ENCODE assay signal across 33 cellular contexts in the genomic region with DNA sequence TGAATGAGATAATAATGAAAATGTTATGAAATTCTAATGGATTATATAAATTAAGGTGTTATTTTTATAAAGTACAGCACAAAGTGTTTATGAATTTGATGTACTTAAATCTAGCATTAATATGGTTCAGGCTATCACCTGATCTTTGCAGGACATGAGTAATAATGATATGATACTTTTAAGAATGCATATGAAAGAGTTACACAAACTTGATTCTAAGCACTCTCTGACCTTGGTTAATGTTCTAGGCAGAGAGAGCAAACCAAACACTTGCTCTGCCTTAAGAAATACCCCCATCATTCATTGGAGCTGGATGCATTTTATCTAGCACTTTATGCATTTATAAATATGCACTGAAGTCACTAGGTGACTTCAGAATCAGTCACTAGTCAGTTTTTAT.
"Had no signal": no experiment of that assay in that cellular context is flagged by ENCODE, and none has a peak within 500 bp of the region (broad histone marks: within the 10 kb centered on the region; RNA-seq: fewer than 3 reads in every experiment).

No MANE protein-coding gene starts in this region.

- H3K9me3 ChIP-seq: ascending aorta had no signal

- H3K27me3 Mint-ChIP-seq: activated CD4-positive, alpha-beta memory T cell treated with anti-CD3 and anti-CD28 coated beads, Interleukin-2, amount 10 ng/mL, durations not matched to agents 7 days and 5 days; activated CD4-positive, alpha-beta T cell treated with anti-CD3 and anti-CD28 coated beads for 36 hours; activated CD4-positive, alpha-beta T cell treated with anti-CD3 and anti-CD28 coated beads, Interleukin-2, amount 10 ng/mL, durations not matched to agents 7 days and 5 days; activated CD8-positive, alpha-beta memory T cell treated with anti-CD3 and anti-CD28 coated beads, Interleukin-2, amount 10 ng/mL, durations not matched to agents 7 days and 5 days; activated naive CD4-positive, alpha-beta T cell treated with anti-CD3 and anti-CD28 coated beads, Interleukin-2, amount 10 ng/mL, durations not matched to agents 7 days and 5 days; activated naive CD4-positive, alpha-beta T cell treated with anti-CD3 and anti-CD28 coated beads, Interleukin-2, amount 50 U/mL, for 24 hours; activated naive CD8-positive, alpha-beta T cell; activated naive CD8-positive, alpha-beta T cell treated with anti-CD3 and anti-CD28 coated beads, Interleukin-2, amount 10 ng/mL, durations not matched to agents 7 days and 5 days; activated naive CD8-positive, alpha-beta T cell treated with anti-CD3 and anti-CD28 coated beads, Interleukin-2, amount 50 U/mL, for 24 hours; activated T-cell treated with anti-CD3 and anti-CD28 coated beads, Interleukin-2, amount 50 U/mL, for 24 hours; brain; T-cell; T-helper 17 cell had no signal

- H3K4me3 ChIP-seq: ascending aorta had no signal

- H3K36me3 ChIP-seq: ascending aorta, WERI-Rb-1 had no signal

- H3K4me1 ChIP-seq: ascending aorta had no signal

- H3K4me3 Mint-ChIP-seq: activated CD4-positive, alpha-beta memory T cell treated with anti-CD3 and anti-CD28 coated beads, Interleukin-2, amount 10 ng/mL, durations not matched to agents 7 days and 5 days; activated CD4-positive, alpha-beta T cell treated with anti-CD3 and anti-CD28 coated beads for 36 hours; activated CD4-positive, alpha-beta T cell treated with anti-CD3 and anti-CD28 coated beads, Interleukin-2, amount 10 ng/mL, durations not matched to agents 7 days and 5 days; activated CD8-positive, alpha-beta memory T cell treated with anti-CD3 and anti-CD28 coated beads, Interleukin-2, amount 10 ng/mL, durations not matched to agents 7 days and 5 days; activated CD8-positive, alpha-beta T cell treated with anti-CD3 and anti-CD28 coated beads, Interleukin-2, amount 10 ng/mL, durations not matched to agents 7 days and 5 days; activated naive CD4-positive, alpha-beta T cell treated with anti-CD3 and anti-CD28 coated beads, Interleukin-2, amount 10 ng/mL, durations not matched to agents 7 days and 5 days; activated naive CD4-positive, alpha-beta T cell treated with anti-CD3 and anti-CD28 coated beads, Interleukin-2, amount 50 U/mL, for 24 hours; activated naive CD8-positive, alpha-beta T cell; activated naive CD8-positive, alpha-beta T cell treated with anti-CD3 and anti-CD28 coated beads, Interleukin-2, amount 10 ng/mL, durations not matched to agents 7 days and 5 days; activated naive CD8-positive, alpha-beta T cell treated with anti-CD3 and anti-CD28 coated beads, Interleukin-2, amount 50 U/mL, for 24 hours; activated T-cell treated with anti-CD3 and anti-CD28 coated beads, Interleukin-2, amount 50 U/mL, for 24 hours; brain; T-cell; T-helper 17 cell; WTC11 had no signal

- H3K36me3 Mint-ChIP-seq: activated CD8-positive, alpha-beta memory T cell treated with anti-CD3 and anti-CD28 coated beads, Interleukin-2, amount 10 ng/mL, durations not matched to agents 7 days and 5 days; activated naive CD4-positive, alpha-beta T cell treated with anti-CD3 and anti-CD28 coated beads, Interleukin-2, amount 10 ng/mL, durations not matched to agents 7 days and 5 days; activated naive CD4-positive, alpha-beta T cell treated with anti-CD3 and anti-CD28 coated beads, Interleukin-2, amount 50 U/mL, for 24 hours; activated naive CD8-positive, alpha-beta T cell; brain; T-cell had no signal

- H3K4me1 Mint-ChIP-seq: activated CD4-positive, alpha-beta memory T cell treated with anti-CD3 and anti-CD28 coated beads, Interleukin-2, amount 10 ng/mL, durations not matched to agents 7 days and 5 days; activated CD4-positive, alpha-beta T cell treated with anti-CD3 and anti-CD28 coated beads for 36 hours; activated CD4-positive, alpha-beta T cell treated with anti-CD3 and anti-CD28 coated beads, Interleukin-2, amount 10 ng/mL, durations not matched to agents 7 days and 5 days; activated CD8-positive, alpha-beta memory T cell treated with anti-CD3 and anti-CD28 coated beads, Interleukin-2, amount 10 ng/mL, durations not matched to agents 7 days and 5 days; activated naive CD4-positive, alpha-beta T cell treated with anti-CD3 and anti-CD28 coated beads, Interleukin-2, amount 10 ng/mL, durations not matched to agents 7 days and 5 days; activated naive CD4-positive, alpha-beta T cell treated with anti-CD3 and anti-CD28 coated beads, Interleukin-2, amount 50 U/mL, for 24 hours; activated naive CD8-positive, alpha-beta T cell treated with anti-CD3 and anti-CD28 coated beads, Interleukin-2, amount 10 ng/mL, durations not matched to agents 7 days and 5 days; activated naive CD8-positive, alpha-beta T cell treated with anti-CD3 and anti-CD28 coated beads, Interleukin-2, amount 50 U/mL, for 24 hours; T-cell; T-helper 17 cell had no signal

- H3K27ac Mint-ChIP-seq: activated CD4-positive, alpha-beta memory T cell treated with anti-CD3 and anti-CD28 coated beads, Interleukin-2, amount 10 ng/mL, durations not matched to agents 7 days and 5 days; activated CD4-positive, alpha-beta T cell treated with anti-CD3 and anti-CD28 coated beads for 36 hours; activated CD4-positive, alpha-beta T cell treated with anti-CD3 and anti-CD28 coated beads, Interleukin-2, amount 10 ng/mL, durations not matched to agents 7 days and 5 days; activated CD8-positive, alpha-beta memory T cell treated with anti-CD3 and anti-CD28 coated beads, Interleukin-2, amount 10 ng/mL, durations not matched to agents 7 days and 5 days; activated CD8-positive, alpha-beta T cell treated with anti-CD3 and anti-CD28 coated beads, Interleukin-2, amount 10 ng/mL, durations not matched to agents 7 days and 5 days; activated naive CD4-positive, alpha-beta T cell treated with anti-CD3 and anti-CD28 coated beads, Interleukin-2, amount 10 ng/mL, durations not matched to agents 7 days and 5 days; activated naive CD4-positive, alpha-beta T cell treated with anti-CD3 and anti-CD28 coated beads, Interleukin-2, amount 50 U/mL, for 24 hours; activated naive CD8-positive, alpha-beta T cell; activated naive CD8-positive, alpha-beta T cell treated with anti-CD3 and anti-CD28 coated beads, Interleukin-2, amount 10 ng/mL, durations not matched to agents 7 days and 5 days; activated naive CD8-positive, alpha-beta T cell treated with anti-CD3 and anti-CD28 coated beads, Interleukin-2, amount 50 U/mL, for 24 hours; activated T-cell treated with anti-CD3 and anti-CD28 coated beads, Interleukin-2, amount 50 U/mL, for 24 hours; activated T-helper 2 cell treated with anti-CD3 and anti-CD28 coated beads, Interferon-gamma antibody, Interleukin-2, Interleukin-4, amounts not matched to agents 10 μg/mL and 5 μg/mL and 100 μg/mL, durations not matched to agents 14 hours and 24 hours and 36 hours; brain; T-cell; T-helper 17 cell; WTC11 had no signal

- ATAC-seq: activated CD4-positive, alpha-beta T cell treated with anti-CD3 and anti-CD28 coated beads for 36 hours; activated CD4-positive, CD25-positive, alpha-beta regulatory T cell treated with anti-CD3 and anti-CD28 coated beads, Interleukin-2, amount 50 U/mL, for 24 hours; activated CD8-positive, alpha-beta memory T cell treated with anti-CD3 and anti-CD28 coated beads, Interleukin-2, amount 10 ng/mL, durations not matched to agents 7 days and 5 days; activated CD8-positive, alpha-beta T cell treated with anti-CD3 and anti-CD28 coated beads, Interleukin-2, amount 10 ng/mL, durations not matched to agents 7 days and 5 days; activated naive CD8-positive, alpha-beta T cell treated with anti-CD3 and anti-CD28 coated beads, Interleukin-2, amount 50 U/mL, for 24 hours; T-cell; T-helper 17 cell had no signal

- H3K9me3 Mint-ChIP-seq: brain had no signal

- H3K27ac ChIP-seq: ascending aorta, WERI-Rb-1 had no signal

- H3K27me3 ChIP-seq: ascending aorta had no signal

- DNase-seq: activated CD4-positive, alpha-beta memory T cell treated with anti-CD3 and anti-CD28 coated beads, Interleukin-2, amount 10 ng/mL, durations not matched to agents 7 days and 5 days; activated CD4-positive, alpha-beta T cell treated with anti-CD3 and anti-CD28 coated beads for 1 hour; activated CD4-positive, alpha-beta T cell treated with anti-CD3 and anti-CD28 coated beads for 36 hours; activated CD4-positive, alpha-beta T cell treated with anti-CD3 and anti-CD28 coated beads for 48 hours; activated CD4-positive, alpha-beta T cell treated with anti-CD3 and anti-CD28 coated beads, Interleukin-2, amount 10 ng/mL, durations not matched to agents 7 days and 5 days; activated CD4-positive, alpha-beta T cell treated with anti-CD3 and anti-CD28 coated beads, Interleukin-2, amount 50 U/mL, for 48 hours; activated CD4-positive, CD25-positive, alpha-beta regulatory T cell; activated CD8-positive, alpha-beta memory T cell treated with anti-CD3 and anti-CD28 coated beads for 24 hours; activated CD8-positive, alpha-beta memory T cell treated with anti-CD3 and anti-CD28 coated beads, Interleukin-2, amount 10 ng/mL, durations not matched to agents 7 days and 5 days; activated CD8-positive, alpha-beta memory T cell treated with anti-CD3 and anti-CD28 coated beads, Interleukin-2, amount 50 U/mL, for 48 hours; activated CD8-positive, alpha-beta T cell treated with anti-CD3 and anti-CD28 coated beads, Interleukin-2, amount 10 ng/mL, durations not matched to agents 7 days and 5 days; activated effector memory CD4-positive, alpha-beta T cell treated with Interleukin-2 at 50 U/mL for 16 hours; activated gamma-delta T cell; activated naive CD4-positive, alpha-beta T cell treated with anti-CD3 and anti-CD28 coated beads, Interleukin-2, amount 10 ng/mL, durations not matched to agents 7 days and 5 days; activated naive CD4-positive, alpha-beta T cell treated with Interleukin-2 at 50 U/mL for 16 hours; activated naive CD8-positive, alpha-beta T cell treated with anti-CD3 and anti-CD28 coated beads, Interleukin-2, amount 10 ng/mL, durations not matched to agents 7 days and 5 days; activated naive CD8-positive, alpha-beta T cell treated with anti-CD3 and anti-CD28 coated beads, Interleukin-2, amount 50 U/mL, for 24 hours; activated T-cell treated with anti-CD3 and anti-CD28 coated beads, Interleukin-2, amount 50 U/mL, for 24 hours; activated T-cell treated with anti-CD3 and anti-CD28 coated beads, Interleukin-2, amount 50 U/mL, for 48 hours; amygdala; anterior cingulate cortex; central memory CD4-positive, alpha-beta T cell; T-cell; T-helper 17 cell; T1000; WERI-Rb-1 had no signal
